1 cellular context compared by ENCODE assay signal in the genomic region with DNA sequence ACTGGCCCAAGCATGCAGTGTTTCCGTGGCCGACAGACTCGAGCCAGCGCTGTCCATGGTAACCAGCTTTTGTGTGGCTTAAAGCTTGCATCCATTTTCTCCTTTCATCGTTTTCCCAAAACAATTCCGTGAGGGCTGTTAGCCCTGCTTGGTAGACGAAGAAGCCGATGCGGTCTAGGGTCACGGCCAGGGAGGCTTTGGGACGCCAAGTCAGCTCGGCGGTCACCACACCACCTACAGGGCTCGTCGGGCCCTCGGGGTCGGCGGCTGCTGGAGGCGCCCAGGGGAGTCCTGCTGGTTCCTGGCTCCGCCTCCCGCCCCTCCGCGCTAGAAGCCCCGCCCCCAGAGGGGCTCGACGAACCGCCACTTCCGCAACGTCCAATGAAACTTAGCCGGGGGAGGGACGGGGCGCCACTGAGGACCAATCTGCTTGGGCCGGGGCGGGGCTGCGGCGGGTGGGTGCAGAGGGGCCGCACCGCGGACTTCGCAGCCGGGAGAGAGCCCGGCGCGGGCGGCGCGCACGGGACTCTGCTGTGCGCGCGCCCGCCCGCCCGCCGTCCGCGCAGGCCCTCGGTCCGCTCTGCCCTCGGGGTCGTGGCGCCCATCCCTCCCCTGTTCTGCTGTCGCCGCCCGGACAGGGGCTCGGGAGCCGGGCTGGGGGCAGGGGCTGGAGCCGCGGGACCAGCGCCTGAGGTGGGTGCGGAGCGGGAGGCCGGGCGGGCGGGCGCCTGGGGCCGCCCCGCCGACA.
TF ChIP-seq lines count a peak whose summit lies in the region.

A gene with protein sequence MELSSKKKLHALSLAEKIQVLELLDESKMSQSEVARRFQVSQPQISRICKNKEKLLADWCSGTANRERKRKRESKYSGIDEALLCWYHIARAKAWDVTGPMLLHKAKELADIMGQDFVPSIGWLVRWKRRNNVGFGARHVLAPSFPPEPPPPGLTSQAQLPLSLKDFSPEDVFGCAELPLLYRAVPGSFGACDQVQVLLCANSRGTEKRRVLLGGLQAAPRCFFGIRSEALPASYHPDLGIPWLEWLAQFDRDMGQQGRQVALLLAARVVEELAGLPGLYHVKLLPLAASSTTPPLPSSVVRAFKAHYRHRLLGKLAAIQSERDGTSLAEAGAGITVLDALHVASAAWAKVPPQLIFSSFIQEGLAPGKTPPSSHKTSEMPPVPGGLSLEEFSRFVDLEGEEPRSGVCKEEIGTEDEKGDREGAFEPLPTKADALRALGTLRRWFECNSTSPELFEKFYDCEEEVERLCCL (plus strand): TSS at position 487 of the 748 bp plus-strand sequence. CDS start 1,058 bp downstream, outside the sequence.

TF ChIP-seq in IMR-90, 13 proteins besides CTCF, POLR2A, EP300 and RAD21 (continued from another document):
- no peak for TF ChIP-seq MAFK (IDR thresholded peaks at IDR 0.05; ENCODE audit: low read depth, low read length)
- TF ChIP-seq, protein P1, sequence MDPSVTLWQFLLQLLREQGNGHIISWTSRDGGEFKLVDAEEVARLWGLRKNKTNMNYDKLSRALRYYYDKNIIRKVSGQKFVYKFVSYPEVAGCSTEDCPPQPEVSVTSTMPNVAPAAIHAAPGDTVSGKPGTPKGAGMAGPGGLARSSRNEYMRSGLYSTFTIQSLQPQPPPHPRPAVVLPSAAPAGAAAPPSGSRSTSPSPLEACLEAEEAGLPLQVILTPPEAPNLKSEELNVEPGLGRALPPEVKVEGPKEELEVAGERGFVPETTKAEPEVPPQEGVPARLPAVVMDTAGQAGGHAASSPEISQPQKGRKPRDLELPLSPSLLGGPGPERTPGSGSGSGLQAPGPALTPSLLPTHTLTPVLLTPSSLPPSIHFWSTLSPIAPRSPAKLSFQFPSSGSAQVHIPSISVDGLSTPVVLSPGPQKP (IDR thresholded peaks at IDR 0.05; ENCODE audit: borderline replicate concordance, low read depth, low read length), result no peak
